1 cellular context compared by ENCODE assay signal in the genomic region with DNA sequence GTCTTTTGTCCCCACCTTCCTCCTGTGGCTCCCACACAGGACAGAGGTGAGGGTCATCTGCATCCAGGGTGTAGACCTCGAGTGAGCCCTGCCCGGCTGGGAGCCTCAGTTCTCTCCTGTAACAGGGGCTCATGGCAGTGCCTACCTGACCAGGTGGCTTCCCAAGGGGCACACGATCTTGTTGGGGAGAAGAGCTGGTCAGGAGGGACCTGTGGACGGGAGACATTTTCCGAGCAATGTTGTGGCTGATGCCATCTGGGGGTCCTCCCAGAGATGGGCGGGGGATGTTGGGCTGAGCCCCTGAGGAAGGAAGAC.
TF ChIP-seq lines count a peak whose summit lies in the region.

No MANE protein-coding gene starts in this region.

TF ChIP-seq in HepG2, 621 proteins besides CTCF, POLR2A, EP300 and RAD21 (continued from another document and continues in another):
- TF ChIP-seq, protein P1, sequence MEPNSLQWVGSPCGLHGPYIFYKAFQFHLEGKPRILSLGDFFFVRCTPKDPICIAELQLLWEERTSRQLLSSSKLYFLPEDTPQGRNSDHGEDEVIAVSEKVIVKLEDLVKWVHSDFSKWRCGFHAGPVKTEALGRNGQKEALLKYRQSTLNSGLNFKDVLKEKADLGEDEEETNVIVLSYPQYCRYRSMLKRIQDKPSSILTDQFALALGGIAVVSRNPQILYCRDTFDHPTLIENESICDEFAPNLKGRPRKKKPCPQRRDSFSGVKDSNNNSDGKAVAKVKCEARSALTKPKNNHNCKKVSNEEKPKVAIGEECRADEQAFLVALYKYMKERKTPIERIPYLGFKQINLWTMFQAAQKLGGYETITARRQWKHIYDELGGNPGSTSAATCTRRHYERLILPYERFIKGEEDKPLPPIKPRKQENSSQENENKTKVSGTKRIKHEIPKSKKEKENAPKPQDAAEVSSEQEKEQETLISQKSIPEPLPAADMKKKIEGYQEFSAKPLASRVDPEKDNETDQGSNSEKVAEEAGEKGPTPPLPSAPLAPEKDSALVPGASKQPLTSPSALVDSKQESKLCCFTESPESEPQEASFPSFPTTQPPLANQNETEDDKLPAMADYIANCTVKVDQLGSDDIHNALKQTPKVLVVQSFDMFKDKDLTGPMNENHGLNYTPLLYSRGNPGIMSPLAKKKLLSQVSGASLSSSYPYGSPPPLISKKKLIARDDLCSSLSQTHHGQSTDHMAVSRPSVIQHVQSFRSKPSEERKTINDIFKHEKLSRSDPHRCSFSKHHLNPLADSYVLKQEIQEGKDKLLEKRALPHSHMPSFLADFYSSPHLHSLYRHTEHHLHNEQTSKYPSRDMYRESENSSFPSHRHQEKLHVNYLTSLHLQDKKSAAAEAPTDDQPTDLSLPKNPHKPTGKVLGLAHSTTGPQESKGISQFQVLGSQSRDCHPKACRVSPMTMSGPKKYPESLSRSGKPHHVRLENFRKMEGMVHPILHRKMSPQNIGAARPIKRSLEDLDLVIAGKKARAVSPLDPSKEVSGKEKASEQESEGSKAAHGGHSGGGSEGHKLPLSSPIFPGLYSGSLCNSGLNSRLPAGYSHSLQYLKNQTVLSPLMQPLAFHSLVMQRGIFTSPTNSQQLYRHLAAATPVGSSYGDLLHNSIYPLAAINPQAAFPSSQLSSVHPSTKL (CRISPR knock-in tag; IDR thresholded peaks at IDR 0.05): no peak
- TF ChIP-seq ZSCAN25 (CRISPR knock-in tag; IDR thresholded peaks at IDR 0.05): no peak
- TF ChIP-seq ZNF891 (CRISPR knock-in tag; IDR thresholded peaks at IDR 0.05): 0 out of 2 replicates have a peak, but pooled peaks have one; percentile 10
- no peak for TF ChIP-seq SMYD3 (CRISPR knock-in tag; IDR thresholded peaks at IDR 0.05)
- TF ChIP-seq, protein P2, sequence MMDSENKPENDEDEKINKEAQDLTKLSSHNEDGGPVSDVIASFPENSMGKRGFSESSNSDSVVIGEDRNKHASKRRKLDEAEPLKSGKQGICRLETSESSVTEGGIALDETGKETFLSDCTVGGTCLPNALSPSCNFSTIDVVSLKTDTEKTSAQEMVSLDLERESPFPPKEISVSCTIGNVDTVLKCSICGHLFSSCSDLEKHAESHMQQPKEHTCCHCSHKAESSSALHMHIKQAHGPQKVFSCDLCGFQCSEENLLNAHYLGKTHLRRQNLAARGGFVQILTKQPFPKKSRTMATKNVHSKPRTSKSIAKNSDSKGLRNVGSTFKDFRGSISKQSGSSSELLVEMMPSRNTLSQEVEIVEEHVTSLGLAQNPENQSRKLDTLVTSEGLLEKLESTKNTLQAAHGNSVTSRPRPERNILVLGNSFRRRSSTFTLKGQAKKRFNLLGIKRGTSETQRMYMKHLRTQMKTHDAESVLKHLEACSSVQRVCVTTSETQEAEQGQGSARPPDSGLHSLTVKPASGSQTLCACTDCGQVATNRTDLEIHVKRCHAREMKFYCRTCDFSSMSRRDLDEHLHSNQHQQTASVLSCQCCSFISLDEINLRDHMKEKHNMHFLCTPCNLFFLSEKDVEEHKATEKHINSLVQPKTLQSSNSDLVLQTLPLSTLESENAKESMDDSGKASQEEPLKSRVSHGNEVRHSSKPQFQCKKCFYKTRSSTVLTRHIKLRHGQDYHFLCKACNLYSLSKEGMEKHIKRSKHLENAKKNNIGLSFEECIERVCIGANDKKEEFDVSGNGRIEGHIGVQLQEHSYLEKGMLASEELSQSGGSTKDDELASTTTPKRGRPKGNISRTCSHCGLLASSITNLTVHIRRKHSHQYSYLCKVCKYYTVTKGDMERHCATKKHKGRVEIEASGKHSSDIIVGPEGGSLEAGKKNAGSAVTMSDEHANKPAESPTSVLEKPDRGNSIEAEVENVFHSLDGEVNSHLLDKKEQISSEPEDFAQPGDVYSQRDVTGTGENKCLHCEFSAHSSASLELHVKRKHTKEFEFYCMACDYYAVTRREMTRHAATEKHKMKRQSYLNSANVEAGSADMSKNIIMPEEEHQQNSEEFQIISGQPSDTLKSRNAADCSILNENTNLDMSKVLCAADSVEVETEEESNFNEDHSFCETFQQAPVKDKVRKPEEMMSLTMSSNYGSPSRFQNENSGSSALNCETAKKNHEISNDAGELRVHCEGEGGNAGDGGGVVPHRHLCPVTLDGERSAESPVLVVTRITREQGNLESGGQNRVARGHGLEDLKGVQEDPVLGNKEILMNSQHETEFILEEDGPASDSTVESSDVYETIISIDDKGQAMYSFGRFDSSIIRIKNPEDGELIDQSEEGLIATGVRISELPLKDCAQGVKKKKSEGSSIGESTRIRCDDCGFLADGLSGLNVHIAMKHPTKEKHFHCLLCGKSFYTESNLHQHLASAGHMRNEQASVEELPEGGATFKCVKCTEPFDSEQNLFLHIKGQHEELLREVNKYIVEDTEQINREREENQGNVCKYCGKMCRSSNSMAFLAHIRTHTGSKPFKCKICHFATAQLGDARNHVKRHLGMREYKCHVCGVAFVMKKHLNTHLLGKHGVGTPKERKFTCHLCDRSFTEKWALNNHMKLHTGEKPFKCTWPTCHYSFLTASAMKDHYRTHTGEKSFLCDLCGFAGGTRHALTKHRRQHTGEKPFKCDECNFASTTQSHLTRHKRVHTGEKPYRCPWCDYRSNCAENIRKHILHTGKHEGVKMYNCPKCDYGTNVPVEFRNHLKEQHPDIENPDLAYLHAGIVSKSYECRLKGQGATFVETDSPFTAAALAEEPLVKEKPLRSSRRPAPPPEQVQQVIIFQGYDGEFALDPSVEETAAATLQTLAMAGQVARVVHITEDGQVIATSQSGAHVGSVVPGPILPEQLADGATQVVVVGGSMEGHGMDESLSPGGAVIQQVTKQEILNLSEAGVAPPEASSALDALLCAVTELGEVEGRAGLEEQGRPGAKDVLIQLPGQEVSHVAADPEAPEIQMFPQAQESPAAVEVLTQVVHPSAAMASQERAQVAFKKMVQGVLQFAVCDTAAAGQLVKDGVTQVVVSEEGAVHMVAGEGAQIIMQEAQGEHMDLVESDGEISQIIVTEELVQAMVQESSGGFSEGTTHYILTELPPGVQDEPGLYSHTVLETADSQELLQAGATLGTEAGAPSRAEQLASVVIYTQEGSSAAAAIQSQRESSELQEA (CRISPR knock-in tag; IDR thresholded peaks at IDR 0.05; ENCODE audit: not compliant biosample characterization): no peak
- TF ChIP-seq ZNF619 (CRISPR knock-in tag; IDR thresholded peaks at IDR 0.05): no peak
- TF ChIP-seq CHD4 (IDR thresholded peaks at IDR 0.05; ENCODE audit: borderline replicate concordance, low read length): peak; percentile 14; the same call in 1 of the 2 replicates
- TF ChIP-seq, protein P3, sequence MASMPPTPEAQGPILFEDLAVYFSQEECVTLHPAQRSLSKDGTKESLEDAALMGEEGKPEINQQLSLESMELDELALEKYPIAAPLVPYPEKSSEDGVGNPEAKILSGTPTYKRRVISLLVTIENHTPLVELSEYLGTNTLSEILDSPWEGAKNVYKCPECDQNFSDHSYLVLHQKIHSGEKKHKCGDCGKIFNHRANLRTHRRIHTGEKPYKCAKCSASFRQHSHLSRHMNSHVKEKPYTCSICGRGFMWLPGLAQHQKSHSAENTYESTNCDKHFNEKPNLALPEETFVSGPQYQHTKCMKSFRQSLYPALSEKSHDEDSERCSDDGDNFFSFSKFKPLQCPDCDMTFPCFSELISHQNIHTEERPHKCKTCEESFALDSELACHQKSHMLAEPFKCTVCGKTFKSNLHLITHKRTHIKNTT (CRISPR knock-in tag; IDR thresholded peaks at IDR 0.05): no peak
- TF ChIP-seq ZNF720 (CRISPR knock-in tag; IDR thresholded peaks at IDR 0.05): 0 out of 2 replicates have a peak, but pooled peaks have one; percentile 12
- no peak for TF ChIP-seq TRIM24 (CRISPR knock-in tag; IDR thresholded peaks at IDR 0.05)
- no peak for TF ChIP-seq CREB1 (IDR thresholded peaks at IDR 0.05)
- no peak for TF ChIP-seq CREB1 (CRISPR knock-in tag; IDR thresholded peaks at IDR 0.05)
- no peak for TF ChIP-seq REPIN1 (CRISPR knock-in tag; IDR thresholded peaks at IDR 0.05; ENCODE audit: borderline replicate concordance, low read depth)
- TF ChIP-seq RFX3 (CRISPR knock-in tag; IDR thresholded peaks at IDR 0.05): no peak
- TF ChIP-seq, protein P4, sequence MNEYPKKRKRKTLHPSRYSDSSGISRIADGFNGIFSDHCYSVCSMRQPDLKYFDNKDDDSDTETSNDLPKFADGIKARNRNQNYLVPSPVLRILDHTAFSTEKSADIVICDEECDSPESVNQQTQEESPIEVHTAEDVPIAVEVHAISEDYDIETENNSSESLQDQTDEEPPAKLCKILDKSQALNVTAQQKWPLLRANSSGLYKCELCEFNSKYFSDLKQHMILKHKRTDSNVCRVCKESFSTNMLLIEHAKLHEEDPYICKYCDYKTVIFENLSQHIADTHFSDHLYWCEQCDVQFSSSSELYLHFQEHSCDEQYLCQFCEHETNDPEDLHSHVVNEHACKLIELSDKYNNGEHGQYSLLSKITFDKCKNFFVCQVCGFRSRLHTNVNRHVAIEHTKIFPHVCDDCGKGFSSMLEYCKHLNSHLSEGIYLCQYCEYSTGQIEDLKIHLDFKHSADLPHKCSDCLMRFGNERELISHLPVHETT (CRISPR knock-in tag; conservative IDR thresholded peaks at IDR 0.05): peak; percentile 16; the same call in 1 of the 2 replicates
- no peak for TF ChIP-seq ZFP62 (CRISPR knock-in tag; IDR thresholded peaks at IDR 0.05)
- TF ChIP-seq, protein P5, sequence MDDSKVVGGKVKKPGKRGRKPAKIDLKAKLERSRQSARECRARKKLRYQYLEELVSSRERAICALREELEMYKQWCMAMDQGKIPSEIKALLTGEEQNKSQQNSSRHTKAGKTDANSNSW (CRISPR knock-in tag; IDR thresholded peaks at IDR 0.05; ENCODE audit: borderline replicate concordance): no peak
- no peak for TF ChIP-seq ZNF33B (CRISPR knock-in tag; IDR thresholded peaks at IDR 0.05)
- TF ChIP-seq ZNF652 (CRISPR knock-in tag; IDR thresholded peaks at IDR 0.05; ENCODE audit: borderline replicate concordance, low read depth): no peak
- no peak for TF ChIP-seq MZF1 (CRISPR knock-in tag; IDR thresholded peaks at IDR 0.05; ENCODE audit: borderline replicate concordance)
- TF ChIP-seq DR1 (CRISPR knock-in tag; IDR thresholded peaks at IDR 0.05): no peak
- TF ChIP-seq SAP130 (CRISPR knock-in tag; IDR thresholded peaks at IDR 0.05; ENCODE audit: low read depth): no peak
- no peak for TF ChIP-seq RFXAP (CRISPR knock-in tag; IDR thresholded peaks at IDR 0.05; ENCODE audit: borderline replicate concordance)
- TF ChIP-seq ZNF567 (CRISPR knock-in tag; IDR thresholded peaks at IDR 0.05; ENCODE audit: borderline replicate concordance): 0 out of 2 replicates have a peak, but pooled peaks have one; percentile 6
- no peak for TF ChIP-seq ZNF460 (CRISPR knock-in tag; IDR thresholded peaks at IDR 0.05; ENCODE audit: borderline replicate concordance)
- TF ChIP-seq, protein P6, sequence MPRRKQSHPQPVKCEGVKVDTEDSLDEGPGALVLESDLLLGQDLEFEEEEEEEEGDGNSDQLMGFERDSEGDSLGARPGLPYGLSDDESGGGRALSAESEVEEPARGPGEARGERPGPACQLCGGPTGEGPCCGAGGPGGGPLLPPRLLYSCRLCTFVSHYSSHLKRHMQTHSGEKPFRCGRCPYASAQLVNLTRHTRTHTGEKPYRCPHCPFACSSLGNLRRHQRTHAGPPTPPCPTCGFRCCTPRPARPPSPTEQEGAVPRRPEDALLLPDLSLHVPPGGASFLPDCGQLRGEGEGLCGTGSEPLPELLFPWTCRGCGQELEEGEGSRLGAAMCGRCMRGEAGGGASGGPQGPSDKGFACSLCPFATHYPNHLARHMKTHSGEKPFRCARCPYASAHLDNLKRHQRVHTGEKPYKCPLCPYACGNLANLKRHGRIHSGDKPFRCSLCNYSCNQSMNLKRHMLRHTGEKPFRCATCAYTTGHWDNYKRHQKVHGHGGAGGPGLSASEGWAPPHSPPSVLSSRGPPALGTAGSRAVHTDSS (CRISPR knock-in tag; conservative IDR thresholded peaks at IDR 0.05): no peak
- TF ChIP-seq EEA1 (CRISPR knock-in tag; IDR thresholded peaks at IDR 0.05; ENCODE audit: borderline replicate concordance): no peak
- TF ChIP-seq ZBTB7A (CRISPR knock-in tag; IDR thresholded peaks at IDR 0.05): no peak
- no peak for TF ChIP-seq ZNF282 (IDR thresholded peaks at IDR 0.05; ENCODE audit: partially characterized antibody)
- TF ChIP-seq, protein P7, sequence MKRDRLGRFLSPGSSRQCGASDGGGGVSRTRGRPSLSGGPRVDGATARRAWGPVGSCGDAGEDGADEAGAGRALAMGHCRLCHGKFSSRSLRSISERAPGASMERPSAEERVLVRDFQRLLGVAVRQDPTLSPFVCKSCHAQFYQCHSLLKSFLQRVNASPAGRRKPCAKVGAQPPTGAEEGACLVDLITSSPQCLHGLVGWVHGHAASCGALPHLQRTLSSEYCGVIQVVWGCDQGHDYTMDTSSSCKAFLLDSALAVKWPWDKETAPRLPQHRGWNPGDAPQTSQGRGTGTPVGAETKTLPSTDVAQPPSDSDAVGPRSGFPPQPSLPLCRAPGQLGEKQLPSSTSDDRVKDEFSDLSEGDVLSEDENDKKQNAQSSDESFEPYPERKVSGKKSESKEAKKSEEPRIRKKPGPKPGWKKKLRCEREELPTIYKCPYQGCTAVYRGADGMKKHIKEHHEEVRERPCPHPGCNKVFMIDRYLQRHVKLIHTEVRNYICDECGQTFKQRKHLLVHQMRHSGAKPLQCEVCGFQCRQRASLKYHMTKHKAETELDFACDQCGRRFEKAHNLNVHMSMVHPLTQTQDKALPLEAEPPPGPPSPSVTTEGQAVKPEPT (CRISPR knock-in tag; IDR thresholded peaks at IDR 0.05; ENCODE audit: low read depth): peak; percentile 28; the same call in 1 of the 2 replicates
- TF ChIP-seq NONO (IDR thresholded peaks at IDR 0.05): no peak
- TF ChIP-seq NONO (CRISPR knock-in tag; conservative IDR thresholded peaks at IDR 0.05): no peak
- peak; percentile 50; the same call in 1 of the 2 replicates for TF ChIP-seq ZC3H4 (CRISPR knock-in tag; IDR thresholded peaks at IDR 0.05; ENCODE audit: borderline replicate concordance)
- TF ChIP-seq, protein P8, sequence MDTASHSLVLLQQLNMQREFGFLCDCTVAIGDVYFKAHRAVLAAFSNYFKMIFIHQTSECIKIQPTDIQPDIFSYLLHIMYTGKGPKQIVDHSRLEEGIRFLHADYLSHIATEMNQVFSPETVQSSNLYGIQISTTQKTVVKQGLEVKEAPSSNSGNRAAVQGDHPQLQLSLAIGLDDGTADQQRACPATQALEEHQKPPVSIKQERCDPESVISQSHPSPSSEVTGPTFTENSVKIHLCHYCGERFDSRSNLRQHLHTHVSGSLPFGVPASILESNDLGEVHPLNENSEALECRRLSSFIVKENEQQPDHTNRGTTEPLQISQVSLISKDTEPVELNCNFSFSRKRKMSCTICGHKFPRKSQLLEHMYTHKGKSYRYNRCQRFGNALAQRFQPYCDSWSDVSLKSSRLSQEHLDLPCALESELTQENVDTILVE (CRISPR knock-in tag; IDR thresholded peaks at IDR 0.05): no peak
- no peak for TF ChIP-seq ZNF549 (CRISPR knock-in tag; IDR thresholded peaks at IDR 0.05)
- no peak for TF ChIP-seq TAF1 (CRISPR knock-in tag; IDR thresholded peaks at IDR 0.05)
- no peak for TF ChIP-seq AGO2 (optimal IDR thresholded peaks at IDR 0.05; ENCODE audit: low read depth, low read length)
- TF ChIP-seq PLRG1 (conservative IDR thresholded peaks at IDR 0.05): no peak
- TF ChIP-seq NFYC (CRISPR knock-in tag; IDR thresholded peaks at IDR 0.05): no peak
- peak; percentile 10; the same call in 1 of the 2 replicates for TF ChIP-seq ZNF383 (CRISPR knock-in tag; IDR thresholded peaks at IDR 0.05; ENCODE audit: borderline replicate concordance)
- no peak for TF ChIP-seq ZNF678 (CRISPR knock-in tag; IDR thresholded peaks at IDR 0.05)
- no peak for TF ChIP-seq ZNF552 (CRISPR knock-in tag; IDR thresholded peaks at IDR 0.05; ENCODE audit: borderline replicate concordance)
